ENCODE assay signal across 11 cellular contexts in the genomic region with DNA sequence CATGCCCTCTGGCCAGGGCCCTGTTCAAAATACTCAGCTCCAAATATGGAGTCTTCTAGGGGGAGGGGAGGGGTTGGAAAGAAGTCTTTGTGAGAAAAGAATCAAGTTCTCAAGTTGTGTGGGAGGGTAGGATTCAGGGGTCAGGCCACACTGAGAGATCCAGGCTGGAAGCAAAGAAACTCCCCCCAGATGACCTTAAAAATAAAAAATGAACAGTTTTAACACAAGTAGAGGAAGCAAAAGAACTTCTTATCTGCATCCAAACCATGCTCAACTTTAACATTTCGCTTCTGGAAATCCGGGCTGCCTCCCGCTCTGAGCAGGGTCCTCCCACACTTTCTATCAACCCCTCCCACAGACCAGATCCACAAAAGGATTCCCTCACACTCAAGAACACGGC. TPM values are rescaled to one million over a fixed set of nuclear protein-coding genes. Genes with fewer than 3 reads are reported as not detected.
DNase-seq lines count a peak whose midpoint lies in the region; ATAC-seq and TF ChIP-seq lines count a peak whose summit lies in the region.
"Had no signal": no experiment of that assay in that cellular context is flagged by ENCODE, and none has a peak within 500 bp of the region (broad histone marks: within the 10 kb centered on the region; RNA-seq: fewer than 3 reads in every experiment).

No MANE protein-coding gene starts in this region.

- H3K9me3 ChIP-seq in HEK293 (ENCODE audit: control insufficient read depth, insufficient read depth, low read depth, low read length) = no peaks in the 10 kb centered on the region
- H3K9me3 ChIP-seq in body of pancreas = no peaks in the 10 kb centered on the region
- no peaks in the 10 kb centered on the region for H3K9me3 ChIP-seq in iPS-20b (ENCODE audit: insufficient read depth, low read depth, low read length)
- no peaks in the 10 kb centered on the region for H3K9me3 ChIP-seq in smooth muscle cell (replicated peaks; ENCODE audit: low read depth)

- no peaks in the 10 kb centered on the region for H3K36me3 ChIP-seq in HEK293 (ENCODE audit: control insufficient read depth in 2 of 2, insufficient read depth in 1 of 2, low read length in 2 of 2)
- no peaks in the 10 kb centered on the region for H3K36me3 ChIP-seq in body of pancreas (replicated peaks in 1 of 2; ENCODE audit: insufficient read depth in 1 of 2, low read depth in 2 of 2)
- H3K36me3 ChIP-seq in iPS-20b (ENCODE audit: insufficient read depth, low read depth, low read length) = no peaks in the 10 kb centered on the region
- no peaks in the 10 kb centered on the region for H3K36me3 ChIP-seq in smooth muscle cell (ENCODE audit: low read depth)

- TF ChIP-seq POLR2A in body of pancreas (IDR thresholded peaks at IDR 0.05) = no peak
- TF ChIP-seq POLR2A in GM18505 (IDR thresholded peaks at IDR 0.05; ENCODE audit: borderline replicate concordance, extremely low read depth, insufficient read depth, insufficient read length) = no peak

- peaks cover 48% of the 10 kb centered on the region for H4K20me1 ChIP-seq in smooth muscle cell (ENCODE audit: low read depth)

- 69 to 74% methylated on average over 4 of the region's 4 CpGs for WGBS in body of pancreas, 2 donors
- 12% methylated on average over 4 of the region's 4 CpGs for WGBS in smooth muscle cell (ENCODE audit: low lambda C conversion rate)

- H3K79me2 ChIP-seq in smooth muscle cell (ENCODE audit: low read depth) = peaks cover 37% of the 10 kb centered on the region

- H3K4me3 ChIP-seq in HEK293 (ENCODE audit: low read depth, low read length) (no peak overlapping the region), body of pancreas (no peak overlapping the region), iPS-20b (ENCODE audit: low read length) (peak overlapping the region; percentile 31), smooth muscle cell (peak overlapping the region; percentile 45)

- POLR2A ChIA-PET in HEK293 (lab: Yijun Ruan, JAX) = interaction anchor here (0.5 kb wide), 1 partner anchor 92 kb away, joined by 3 read pairs; no protein-coding TSS in a partner anchor

- DNase-seq in body of pancreas (no peak), smooth muscle cell (lab: John Stamatoyannopoulos, UW; ENCODE audit: unreplicated experiment) (no peak), NCI-H748 treated with DMSO at 0.1 percent for 48 hours (lab: John Stamatoyannopoulos, UW) (no peak), GM19240 (ENCODE audit: insufficient read length, low spot score) (no peak)
- DNase-seq: activated gamma-delta T cell, NCI-H1930 had no signal

- peak overlapping the region; percentile 91 for H3K4me2 ChIP-seq in smooth muscle cell

- H2AFZ ChIP-seq in smooth muscle cell (ENCODE audit: low read depth) = peak overlapping the region; percentile 39
- H2AFZ ChIP-seq: parathyroid adenoma had no signal

- intact Hi-C loops in body of pancreas (cut with DNase I) = no loop called here

- no peak for TF ChIP-seq CTCF in HEK293 (tag by site-specific recombination; IDR thresholded peaks at IDR 0.05)
- TF ChIP-seq CTCF in body of pancreas (IDR thresholded peaks at IDR 0.05) = no peak
- TF ChIP-seq CTCF in smooth muscle cell (IDR thresholded peaks at IDR 0.05; ENCODE audit: borderline replicate concordance, insufficient read depth, poor library complexity, severe bottlenecking) = no peak

- peak overlapping the region; percentile 61; the same call in 1 of the 2 replicates for H3K9ac ChIP-seq in iPS-20b (ENCODE audit: low read depth, low read length)
- H3K9ac ChIP-seq in smooth muscle cell (ENCODE audit: low read depth) = peak overlapping the region; percentile 66
- H3K9ac ChIP-seq: parathyroid adenoma had no signal

- ATAC-seq in body of pancreas = peak; percentile 18
- ATAC-seq in GM18505 (IDR thresholded peaks at IDR 0.05; ENCODE audit: unreplicated experiment) = no peak
- ATAC-seq in HG02884 (IDR thresholded peaks at IDR 0.05; ENCODE audit: unreplicated experiment) = no peak

- H3F3A ChIP-seq in smooth muscle cell (ENCODE audit: low read depth) = peaks cover 24% of the 10 kb centered on the region

- CTCF ChIA-PET in HEK293 (lab: Yijun Ruan, JAX) = interaction anchor here (0.6 kb wide), 1 partner anchor 208 kb away, joined by 4 read pairs; no protein-coding TSS in a partner anchor

- peaks cover 16% of the 10 kb centered on the region for H3K4me1 ChIP-seq in HEK293 (ENCODE audit: control insufficient read depth, insufficient read depth, low read length)
- H3K4me1 ChIP-seq in body of pancreas = peaks cover 4% of the 10 kb centered on the region
- H3K4me1 ChIP-seq in iPS-20b (ENCODE audit: insufficient read depth, low read length) = peaks cover 16% of the 10 kb centered on the region
- peaks cover 21% of the 10 kb centered on the region for H3K4me1 ChIP-seq in smooth muscle cell (ENCODE audit: low read depth)
- H3K4me1 ChIP-seq: parathyroid adenoma had no signal

- H3K27ac ChIP-seq in HEK293 (ENCODE audit: extremely low read depth, low read depth, low read length) = 0 out of 2 replicates have a peak overlapping the region, but pooled peaks have one; percentile 3
- no peak overlapping the region for H3K27ac ChIP-seq in body of pancreas
- peak overlapping the region; percentile 59 for H3K27ac ChIP-seq in iPS-20b (ENCODE audit: low read length)
- H3K27ac ChIP-seq in smooth muscle cell (ENCODE audit: low read depth) = peak overlapping the region; percentile 84

- H3K27me3 ChIP-seq in body of pancreas = no peaks in the 10 kb centered on the region
- H3K27me3 ChIP-seq in iPS-20b (ENCODE audit: insufficient read depth, low read length) = no peaks in the 10 kb centered on the region
- no peaks in the 10 kb centered on the region for H3K27me3 ChIP-seq in smooth muscle cell (ENCODE audit: low read depth)

TF ChIP-seq in HEK293, 187 proteins besides CTCF, POLR2A, EP300 and RAD21:
- TF ChIP-seq EGR2 (tag by site-specific recombination; IDR thresholded peaks at IDR 0.05; ENCODE audit: low read depth) (peak; percentile 64), YY2 (tag by site-specific recombination; IDR thresholded peaks at IDR 0.05) (no peak), ZBTB17 (tag by site-specific recombination; IDR thresholded peaks at IDR 0.05) (peak; percentile 34; the same call in 1 of the 2 replicates), ZFHX2 (tag by site-specific recombination; conservative IDR thresholded peaks at IDR 0.05) (peak; percentile 77), ZNF791 (tag by site-specific recombination; IDR thresholded peaks at IDR 0.05) (no peak), ZNF335 (tag by site-specific recombination; conservative IDR thresholded peaks at IDR 0.05) (peak; percentile 33; the same call in 1 of the 2 replicates)

RNA-seq across cellular contexts. Expression of gene CYTH3, which starts 44.1 kb away (rescaled TPM):
- total RNA-seq in body of pancreas (10 to 100 TPM; 14.0 to 18.8 TPM), smooth muscle cell (7.6 and 18.4 TPM in 2 replicates)
- 11.4 and 12.3 TPM in 2 replicates for polyA plus RNA-seq in smooth muscle cell

Comparison
In these comparisons a context has a peak if more than half of its experiments do, and no peak if none do; other contexts are left out.
1. H3K27ac ChIP-seq: peak in HEK293 (single experiment), iPS-20b (single experiment) and smooth muscle cell (single experiment); none in body of pancreas (0 of 4).
2. H3K4me3 ChIP-seq: peak in iPS-20b (single experiment) and smooth muscle cell (single experiment); none in HEK293 (single experiment) and body of pancreas (0 of 2).